Comparison of ENCODE assay signal across 2 cellular contexts in the genomic region with DNA sequence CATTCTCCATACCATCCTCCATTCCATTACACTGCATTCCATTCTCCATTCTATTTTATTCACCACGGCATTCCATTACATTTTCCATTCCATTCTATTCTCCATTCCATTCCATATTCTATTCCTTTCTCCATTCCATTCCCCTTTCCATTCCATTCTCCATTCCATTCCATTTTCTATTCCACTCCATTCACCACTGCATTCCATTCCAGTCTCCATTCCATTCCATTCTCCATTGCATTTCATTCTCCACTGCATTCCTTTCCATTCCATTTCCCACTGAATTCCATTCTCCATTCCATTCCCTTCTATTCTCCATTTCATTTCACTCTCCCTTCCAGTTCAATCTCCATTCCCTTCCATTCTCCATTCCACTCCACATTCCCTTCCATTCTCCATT.
A peak's percentile ranks its signal among the peaks of the same experiment; 100 is the strongest.
TF ChIP-seq lines count a peak whose summit lies in the region.

No MANE protein-coding gene starts in this region.

TF ChIP-seq in HepG2, 621 proteins besides CTCF, POLR2A, EP300 and RAD21:
- TF ChIP-seq BCL6 (CRISPR knock-in tag; IDR thresholded peaks at IDR 0.05): no peak
- no peak for TF ChIP-seq ZNF225 (CRISPR knock-in tag; IDR thresholded peaks at IDR 0.05)
- TF ChIP-seq, protein P1, sequence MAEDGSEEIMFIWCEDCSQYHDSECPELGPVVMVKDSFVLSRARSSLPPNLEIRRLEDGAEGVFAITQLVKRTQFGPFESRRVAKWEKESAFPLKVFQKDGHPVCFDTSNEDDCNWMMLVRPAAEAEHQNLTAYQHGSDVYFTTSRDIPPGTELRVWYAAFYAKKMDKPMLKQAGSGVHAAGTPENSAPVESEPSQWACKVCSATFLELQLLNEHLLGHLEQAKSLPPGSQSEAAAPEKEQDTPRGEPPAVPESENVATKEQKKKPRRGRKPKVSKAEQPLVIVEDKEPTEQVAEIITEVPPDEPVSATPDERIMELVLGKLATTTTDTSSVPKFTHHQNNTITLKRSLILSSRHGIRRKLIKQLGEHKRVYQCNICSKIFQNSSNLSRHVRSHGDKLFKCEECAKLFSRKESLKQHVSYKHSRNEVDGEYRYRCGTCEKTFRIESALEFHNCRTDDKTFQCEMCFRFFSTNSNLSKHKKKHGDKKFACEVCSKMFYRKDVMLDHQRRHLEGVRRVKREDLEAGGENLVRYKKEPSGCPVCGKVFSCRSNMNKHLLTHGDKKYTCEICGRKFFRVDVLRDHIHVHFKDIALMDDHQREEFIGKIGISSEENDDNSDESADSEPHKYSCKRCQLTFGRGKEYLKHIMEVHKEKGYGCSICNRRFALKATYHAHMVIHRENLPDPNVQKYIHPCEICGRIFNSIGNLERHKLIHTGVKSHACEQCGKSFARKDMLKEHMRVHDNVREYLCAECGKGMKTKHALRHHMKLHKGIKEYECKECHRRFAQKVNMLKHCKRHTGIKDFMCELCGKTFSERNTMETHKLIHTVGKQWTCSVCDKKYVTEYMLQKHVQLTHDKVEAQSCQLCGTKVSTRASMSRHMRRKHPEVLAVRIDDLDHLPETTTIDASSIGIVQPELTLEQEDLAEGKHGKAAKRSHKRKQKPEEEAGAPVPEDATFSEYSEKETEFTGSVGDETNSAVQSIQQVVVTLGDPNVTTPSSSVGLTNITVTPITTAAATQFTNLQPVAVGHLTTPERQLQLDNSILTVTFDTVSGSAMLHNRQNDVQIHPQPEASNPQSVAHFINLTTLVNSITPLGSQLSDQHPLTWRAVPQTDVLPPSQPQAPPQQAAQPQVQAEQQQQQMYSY (CRISPR knock-in tag; IDR thresholded peaks at IDR 0.05): peak; percentile 67; the same call in 1 of the 2 replicates

TF ChIP-seq in H1, 55 proteins besides CTCF, POLR2A, EP300 and RAD21:
- TF ChIP-seq BACH1 (IDR thresholded peaks at IDR 0.05; ENCODE audit: low read length): no peak
- TF ChIP-seq SP1 (IDR thresholded peaks at IDR 0.05; ENCODE audit: low read depth, low read length): peak; percentile 66; the same call in 1 of the 2 replicates
